ENCODE assay signal across 9 cellular contexts in genomic region chr19:52898101-52898500, GRCh38. TPM values are rescaled to one million over a fixed set of nuclear protein-coding genes. Genes with fewer than 3 reads are reported as not detected.
DNase-seq lines count a peak whose midpoint lies in the region; ATAC-seq and TF ChIP-seq lines count a peak whose summit lies in the region.
"Had no signal": no experiment of that assay in that cellular context is flagged by ENCODE, and none has a peak within 500 bp of the region (broad histone marks: within the 10 kb centered on the region; RNA-seq: fewer than 3 reads in every experiment).

No MANE protein-coding gene starts in this region.

- no peak for TF ChIP-seq CTCF in WERI-Rb-1 (IDR thresholded peaks at IDR 0.05; ENCODE audit: low read depth, low read length)
- TF ChIP-seq CTCF in foreskin fibroblast (IDR thresholded peaks at IDR 0.05; ENCODE audit: low read depth, low read length) = no peak
- TF ChIP-seq CTCF in psoas muscle (IDR thresholded peaks at IDR 0.05) = no peak

- H3K27ac ChIP-seq in WERI-Rb-1 (0 out of 2 replicates have a peak overlapping the region, but pooled peaks have one; percentile 36), psoas muscle (peak overlapping the region; percentile 86)

- H3K27me3 ChIP-seq in WERI-Rb-1 (ENCODE audit: insufficient read depth, low read depth, severe bottlenecking) = no peaks in the 10 kb centered on the region
- no peaks in the 10 kb centered on the region for H3K27me3 ChIP-seq in psoas muscle (ENCODE audit: insufficient read depth in 3 of 3, low read length in 2 of 3)

- peaks cover 15% of the 10 kb centered on the region for H3K36me3 ChIP-seq in WERI-Rb-1
- H3K36me3 ChIP-seq in psoas muscle (ENCODE audit: insufficient read depth in 1 of 2, low read depth in 1 of 2) = peaks cover 0 to 14% of the 10 kb centered on the region in 2 donors

- peak; percentile 1 for DNase-seq in EL
- no peak for DNase-seq in WERI-Rb-1
- no peak for DNase-seq in foreskin fibroblast
- DNase-seq in psoas muscle = peak in 1 of 2 donors; percentile 14
- DNase-seq in cerebellar nuclear complex (lab: John Stamatoyannopoulos, UW) = no peak
- DNase-seq in UCSD-AML1 (lab: John Stamatoyannopoulos, UW; ENCODE audit: unreplicated experiment) = no peak
- no peak for DNase-seq in stimulated activated naive CD4-positive, alpha-beta T cell treated with Interleukin-2 at 50 U/mL for 16 hours (lab: John Stamatoyannopoulos, UW)
- DNase-seq: Kasumi-1 had no signal

- H3K4me3 ChIP-seq in WERI-Rb-1 (ENCODE audit: low read depth, low read length) (no peak overlapping the region), foreskin fibroblast (ENCODE audit: low read depth in 1 of 2, low read length in 2 of 2) (peak overlapping the region; percentile 59 to 99), psoas muscle (peak overlapping the region; percentile 78)

- peaks cover 5% of the 10 kb centered on the region for H3K4me1 ChIP-seq in psoas muscle

- WGBS in psoas muscle, 3 donors = 76 to 80% (median 79%) methylated on average over 15 of the region's 15 CpGs

- intact Hi-C loops in psoas muscle (cut with DNase I) = no loop called here

- no peaks in the 10 kb centered on the region for H3K9me3 ChIP-seq in WERI-Rb-1 (ENCODE audit: severe bottlenecking)
- peaks cover 6% of the 10 kb centered on the region for H3K9me3 ChIP-seq in psoas muscle

- ATAC-seq in psoas muscle (no peak), HG02623 (IDR thresholded peaks at IDR 0.05; ENCODE audit: unreplicated experiment) (no peak)

RNA-seq across cellular contexts. Expression of gene ZNF320, which starts 0.7 kb away (rescaled TPM):
- total RNA-seq in psoas muscle = 1 to 10 TPM; 2.1 to 8.8 (median 6.8) TPM
- 1 to 10 TPM; 3.7 to 8.2 (median 3.7) TPM for polyA plus RNA-seq in psoas muscle

RNA-seq across cellular contexts. Expression of gene ZNF888, which starts 25.1 kb away (rescaled TPM):
- total RNA-seq in psoas muscle = under 1 TPM; 0.32 to 0.67 (median 0.48) TPM
- 1 to 10 TPM in 1 of 3 donors, under 1 TPM in 2; 0.13 to 1.0 (median 0.49) TPM for polyA plus RNA-seq in psoas muscle

RNA-seq across cellular contexts. Expression of gene ZNF468, which starts 40.7 kb away (rescaled TPM):
- 1 to 10 TPM; 3.0 to 8.5 (median 5.2) TPM for total RNA-seq in psoas muscle
- polyA plus RNA-seq in psoas muscle = 10 to 100 TPM in 1 of 3 donors, 1 to 10 TPM in 2; 3.2 to 11.4 (median 5.4) TPM
